19 cellular contexts compared by ENCODE assay signal in genomic region chr11:2716376-2717095, GRCh38.
"Had no signal": no experiment of that assay in that cellular context is flagged by ENCODE, and none has a peak within 500 bp of the region (broad histone marks: within the 10 kb centered on the region; RNA-seq: fewer than 3 reads in every experiment).

No MANE protein-coding gene starts in this region.

- H3K27ac ChIP-seq: dorsolateral prefrontal cortex, foreskin keratinocyte, stomach, thoracic aorta had no signal

- H3K4me1 ChIP-seq: foreskin keratinocyte, stomach had no signal

- H3K27me3 Mint-ChIP-seq: activated CD4-positive, alpha-beta memory T cell treated with anti-CD3 and anti-CD28 coated beads, Interleukin-2, amount 10 ng/mL, durations not matched to agents 7 days and 5 days; activated CD8-positive, alpha-beta memory T cell treated with anti-CD3 and anti-CD28 coated beads, Interleukin-2, amount 10 ng/mL, durations not matched to agents 7 days and 5 days; activated naive CD8-positive, alpha-beta T cell treated with anti-CD3 and anti-CD28 coated beads for 36 hours; natural killer cell treated with Interleukin-12 subunit alpha and Interleukin-12 subunit beta and Interleukin-15 and Interleukin-18, amount 100 ng/mL, for 72 hours had no signal

- H3K4me1 Mint-ChIP-seq: activated CD4-positive, alpha-beta memory T cell treated with anti-CD3 and anti-CD28 coated beads, Interleukin-2, amount 10 ng/mL, durations not matched to agents 7 days and 5 days; activated CD8-positive, alpha-beta memory T cell treated with anti-CD3 and anti-CD28 coated beads, Interleukin-2, amount 10 ng/mL, durations not matched to agents 7 days and 5 days; activated naive CD8-positive, alpha-beta T cell treated with anti-CD3 and anti-CD28 coated beads for 36 hours had no signal

- H3K27ac Mint-ChIP-seq: activated CD4-positive, alpha-beta memory T cell treated with anti-CD3 and anti-CD28 coated beads, Interleukin-2, amount 10 ng/mL, durations not matched to agents 7 days and 5 days; activated CD8-positive, alpha-beta memory T cell treated with anti-CD3 and anti-CD28 coated beads, Interleukin-2, amount 10 ng/mL, durations not matched to agents 7 days and 5 days; activated naive CD8-positive, alpha-beta T cell treated with anti-CD3 and anti-CD28 coated beads for 36 hours; natural killer cell treated with Interleukin-12 subunit alpha and Interleukin-12 subunit beta and Interleukin-15 and Interleukin-18, amount 100 ng/mL, for 72 hours had no signal

- H3K36me3 ChIP-seq: thoracic aorta had no signal

- H3K4me3 Mint-ChIP-seq: activated CD4-positive, alpha-beta memory T cell treated with anti-CD3 and anti-CD28 coated beads, Interleukin-2, amount 10 ng/mL, durations not matched to agents 7 days and 5 days; activated CD8-positive, alpha-beta memory T cell treated with anti-CD3 and anti-CD28 coated beads, Interleukin-2, amount 10 ng/mL, durations not matched to agents 7 days and 5 days; activated naive CD8-positive, alpha-beta T cell treated with anti-CD3 and anti-CD28 coated beads for 36 hours; natural killer cell treated with Interleukin-12 subunit alpha and Interleukin-12 subunit beta and Interleukin-15 and Interleukin-18, amount 100 ng/mL, for 72 hours had no signal

- DNase-seq: activated CD4-positive, alpha-beta memory T cell treated with anti-CD3 and anti-CD28 coated beads, Interleukin-2, amount 10 ng/mL, durations not matched to agents 7 days and 5 days; activated CD4-positive, alpha-beta T cell treated with anti-CD3 and anti-CD28 coated beads for 48 hours; activated CD4-positive, CD25-positive, alpha-beta regulatory T cell; activated CD8-positive, alpha-beta memory T cell treated with anti-CD3 and anti-CD28 coated beads, Interleukin-2, amount 10 ng/mL, durations not matched to agents 7 days and 5 days; activated naive CD4-positive, alpha-beta T cell; activated naive CD8-positive, alpha-beta T cell treated with anti-CD3 and anti-CD28 coated beads for 36 hours; amygdala; caudate nucleus; dorsolateral prefrontal cortex; foreskin keratinocyte; mesendoderm; occipital lobe; stimulated activated CD4-positive, alpha-beta T cell treated with anti-CD3 and anti-CD28 coated beads, Interleukin-4, amount 100 ng/mL, for 1 hour; stomach; T-helper 1 cell; T-helper 9 cell had no signal

- H3K36me3 Mint-ChIP-seq: activated CD8-positive, alpha-beta memory T cell treated with anti-CD3 and anti-CD28 coated beads, Interleukin-2, amount 10 ng/mL, durations not matched to agents 7 days and 5 days; activated naive CD8-positive, alpha-beta T cell treated with anti-CD3 and anti-CD28 coated beads for 36 hours; natural killer cell treated with Interleukin-12 subunit alpha and Interleukin-12 subunit beta and Interleukin-15 and Interleukin-18, amount 100 ng/mL, for 72 hours had no signal

- H3K9me3 ChIP-seq: stomach, thoracic aorta had no signal

- ATAC-seq: activated CD8-positive, alpha-beta memory T cell treated with anti-CD3 and anti-CD28 coated beads, Interleukin-2, amount 10 ng/mL, durations not matched to agents 7 days and 5 days; foreskin keratinocyte; natural killer cell treated with Interleukin-12 subunit alpha and Interleukin-12 subunit beta and Interleukin-15 and Interleukin-18, amount 100 ng/mL, for 72 hours had no signal

- H3K27me3 ChIP-seq: dorsolateral prefrontal cortex, stomach had no signal

- H3K9me3 Mint-ChIP-seq: activated CD4-positive, alpha-beta memory T cell treated with anti-CD3 and anti-CD28 coated beads, Interleukin-2, amount 10 ng/mL, durations not matched to agents 7 days and 5 days; activated naive CD8-positive, alpha-beta T cell treated with anti-CD3 and anti-CD28 coated beads for 36 hours; natural killer cell treated with Interleukin-12 subunit alpha and Interleukin-12 subunit beta and Interleukin-15 and Interleukin-18, amount 100 ng/mL, for 72 hours had no signal

- H3K4me3 ChIP-seq: dorsolateral prefrontal cortex, skin epidermis, stomach, thoracic aorta had no signal
